ENCODE assay signal across 20 cellular contexts in the genomic region with DNA sequence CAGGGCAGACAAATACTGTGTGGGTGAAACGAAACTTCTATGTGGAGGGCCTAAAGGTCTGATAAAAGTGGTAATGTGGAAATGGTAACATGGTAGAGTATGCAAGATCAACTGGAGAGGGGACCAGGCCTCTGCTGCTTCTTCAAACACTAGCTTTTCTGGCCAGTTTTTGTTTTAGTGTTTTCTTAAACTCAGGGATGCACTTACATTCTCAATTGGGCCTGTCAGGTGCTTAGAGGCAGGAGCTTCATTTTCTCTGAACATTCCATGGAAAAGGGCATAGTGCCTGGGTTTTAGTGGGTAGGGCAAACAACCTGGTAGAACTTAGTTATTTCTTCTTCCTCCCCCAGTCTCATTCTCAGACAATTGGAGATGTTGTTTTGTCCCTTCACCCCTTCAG.
"Had no signal": no experiment of that assay in that cellular context is flagged by ENCODE, and none has a peak within 500 bp of the region (broad histone marks: within the 10 kb centered on the region; RNA-seq: fewer than 3 reads in every experiment).

No MANE protein-coding gene starts in this region.

- H3K27me3 Mint-ChIP-seq: activated CD4-positive, alpha-beta memory T cell treated with anti-CD3 and anti-CD28 coated beads, Interleukin-2, amount 10 ng/mL, durations not matched to agents 7 days and 5 days; activated CD4-positive, alpha-beta T cell treated with anti-CD3 and anti-CD28 coated beads, Interleukin-2, amount 10 ng/mL, durations not matched to agents 24 days and 14 days; central memory CD8-positive, alpha-beta T cell had no signal

- H3K9me3 ChIP-seq: breast epithelium, colonic mucosa, esophagus muscularis mucosa, ovary, transverse colon had no signal

- H3K9me3 Mint-ChIP-seq: central memory CD8-positive, alpha-beta T cell had no signal

- DNase-seq: activated CD4-positive, alpha-beta memory T cell treated with anti-CD3 and anti-CD28 coated beads, Interleukin-2, amount 10 ng/mL, durations not matched to agents 7 days and 5 days; activated CD4-positive, alpha-beta T cell treated with anti-CD3 and anti-CD28 coated beads, Interleukin-2, amount 10 ng/mL, durations not matched to agents 24 days and 14 days; activated T-cell treated with anti-CD3 and anti-CD28 coated beads, Interleukin-2, amount 50 U/mL, for 1 hour; colonic mucosa; glutamatergic neuron; hippocampal formation; left cardiac atrium; mesenchymal stem cell; ovary; right cardiac atrium; stimulated activated CD4-positive, alpha-beta T cell treated with anti-CD3 and anti-CD28 coated beads, Interleukin-4, amount 100 ng/mL, for 24 hours; stimulated activated naive CD8-positive, alpha-beta T cell treated with anti-CD3 and anti-CD28 coated beads, Interleukin-15, Interleukin-2, amounts not matched to agents 100 U/mL and 50 U/mL, for 24 hours; transverse colon had no signal

- H3K27me3 ChIP-seq: breast epithelium, colonic mucosa, esophagus muscularis mucosa, ovary, transverse colon had no signal

- ATAC-seq: activated CD4-positive, CD25-positive, alpha-beta regulatory T cell treated with anti-CD3 and anti-CD28 coated beads, Interleukin-2, amount 50 U/mL, for 24 hours; activated naive CD4-positive, alpha-beta T cell treated with anti-CD3 and anti-CD28 coated beads, Interleukin-2, amount 50 U/mL, for 72 hours; left cardiac atrium; right cardiac atrium had no signal

- H3K4me1 ChIP-seq: breast epithelium, colonic mucosa, transverse colon had no signal

- H3K4me3 Mint-ChIP-seq: activated CD4-positive, alpha-beta memory T cell treated with anti-CD3 and anti-CD28 coated beads, Interleukin-2, amount 10 ng/mL, durations not matched to agents 7 days and 5 days; activated CD4-positive, alpha-beta T cell treated with anti-CD3 and anti-CD28 coated beads, Interleukin-2, amount 10 ng/mL, durations not matched to agents 24 days and 14 days; central memory CD8-positive, alpha-beta T cell; T-helper 2 cell treated with Interferon-gamma antibody and Interleukin-4, amounts not matched to agents 5 μg/mL and 100 μg/mL, for 36 hours had no signal

- H3K27ac ChIP-seq: breast epithelium, colonic mucosa, esophagus muscularis mucosa, ovary, transverse colon, VCaP had no signal

- H3K36me3 ChIP-seq: breast epithelium, colonic mucosa, esophagus muscularis mucosa, ovary, transverse colon had no signal

- H3K4me3 ChIP-seq: breast epithelium, colonic mucosa, esophagus muscularis mucosa, ovary, transverse colon had no signal

- H3K27ac Mint-ChIP-seq: activated CD4-positive, alpha-beta memory T cell treated with anti-CD3 and anti-CD28 coated beads, Interleukin-2, amount 10 ng/mL, durations not matched to agents 7 days and 5 days; activated CD4-positive, alpha-beta T cell treated with anti-CD3 and anti-CD28 coated beads, Interleukin-2, amount 10 ng/mL, durations not matched to agents 24 days and 14 days; activated naive CD4-positive, alpha-beta T cell treated with anti-CD3 and anti-CD28 coated beads, Interleukin-2, amount 50 U/mL, for 72 hours; T-helper 2 cell treated with Interferon-gamma antibody and Interleukin-4, amounts not matched to agents 5 μg/mL and 100 μg/mL, for 36 hours had no signal
